Comparison of ENCODE assay signal across 1 cellular context in the genomic region with DNA sequence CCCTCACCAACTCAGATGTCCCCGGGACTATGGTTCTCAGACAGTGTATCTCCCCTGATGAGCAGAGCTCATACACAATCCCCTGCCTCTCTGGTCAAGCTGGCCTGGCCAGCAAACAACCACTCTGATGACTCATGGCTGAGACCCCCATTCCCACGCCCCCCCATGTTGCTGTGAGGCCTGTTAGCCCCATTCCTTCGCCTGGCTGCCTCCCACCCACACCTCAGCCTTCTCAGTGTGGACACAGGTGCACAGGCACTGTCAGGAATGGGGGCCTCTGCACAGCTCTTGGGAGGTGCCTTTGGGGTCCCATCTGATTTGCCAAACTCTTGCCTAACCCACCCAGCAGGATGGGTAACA.
TF ChIP-seq lines count a peak whose summit lies in the region.

No MANE protein-coding gene starts in this region.

TF ChIP-seq in HepG2, 621 proteins besides CTCF, POLR2A, EP300 and RAD21 (continued from another document):
- TF ChIP-seq, protein P1, sequence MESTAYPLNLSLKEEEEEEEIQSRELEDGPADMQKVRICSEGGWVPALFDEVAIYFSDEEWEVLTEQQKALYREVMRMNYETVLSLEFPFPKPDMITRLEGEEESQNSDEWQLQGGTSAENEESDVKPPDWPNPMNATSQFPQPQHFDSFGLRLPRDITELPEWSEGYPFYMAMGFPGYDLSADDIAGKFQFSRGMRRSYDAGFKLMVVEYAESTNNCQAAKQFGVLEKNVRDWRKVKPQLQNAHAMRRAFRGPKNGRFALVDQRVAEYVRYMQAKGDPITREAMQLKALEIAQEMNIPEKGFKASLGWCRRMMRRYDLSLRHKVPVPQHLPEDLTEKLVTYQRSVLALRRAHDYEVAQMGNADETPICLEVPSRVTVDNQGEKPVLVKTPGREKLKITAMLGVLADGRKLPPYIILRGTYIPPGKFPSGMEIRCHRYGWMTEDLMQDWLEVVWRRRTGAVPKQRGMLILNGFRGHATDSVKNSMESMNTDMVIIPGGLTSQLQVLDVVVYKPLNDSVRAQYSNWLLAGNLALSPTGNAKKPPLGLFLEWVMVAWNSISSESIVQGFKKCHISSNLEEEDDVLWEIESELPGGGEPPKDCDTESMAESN (CRISPR knock-in tag; conservative IDR thresholded peaks at IDR 0.05), result 0 out of 2 replicates have a peak, but pooled peaks have one; percentile 34
- TF ChIP-seq, protein P2, sequence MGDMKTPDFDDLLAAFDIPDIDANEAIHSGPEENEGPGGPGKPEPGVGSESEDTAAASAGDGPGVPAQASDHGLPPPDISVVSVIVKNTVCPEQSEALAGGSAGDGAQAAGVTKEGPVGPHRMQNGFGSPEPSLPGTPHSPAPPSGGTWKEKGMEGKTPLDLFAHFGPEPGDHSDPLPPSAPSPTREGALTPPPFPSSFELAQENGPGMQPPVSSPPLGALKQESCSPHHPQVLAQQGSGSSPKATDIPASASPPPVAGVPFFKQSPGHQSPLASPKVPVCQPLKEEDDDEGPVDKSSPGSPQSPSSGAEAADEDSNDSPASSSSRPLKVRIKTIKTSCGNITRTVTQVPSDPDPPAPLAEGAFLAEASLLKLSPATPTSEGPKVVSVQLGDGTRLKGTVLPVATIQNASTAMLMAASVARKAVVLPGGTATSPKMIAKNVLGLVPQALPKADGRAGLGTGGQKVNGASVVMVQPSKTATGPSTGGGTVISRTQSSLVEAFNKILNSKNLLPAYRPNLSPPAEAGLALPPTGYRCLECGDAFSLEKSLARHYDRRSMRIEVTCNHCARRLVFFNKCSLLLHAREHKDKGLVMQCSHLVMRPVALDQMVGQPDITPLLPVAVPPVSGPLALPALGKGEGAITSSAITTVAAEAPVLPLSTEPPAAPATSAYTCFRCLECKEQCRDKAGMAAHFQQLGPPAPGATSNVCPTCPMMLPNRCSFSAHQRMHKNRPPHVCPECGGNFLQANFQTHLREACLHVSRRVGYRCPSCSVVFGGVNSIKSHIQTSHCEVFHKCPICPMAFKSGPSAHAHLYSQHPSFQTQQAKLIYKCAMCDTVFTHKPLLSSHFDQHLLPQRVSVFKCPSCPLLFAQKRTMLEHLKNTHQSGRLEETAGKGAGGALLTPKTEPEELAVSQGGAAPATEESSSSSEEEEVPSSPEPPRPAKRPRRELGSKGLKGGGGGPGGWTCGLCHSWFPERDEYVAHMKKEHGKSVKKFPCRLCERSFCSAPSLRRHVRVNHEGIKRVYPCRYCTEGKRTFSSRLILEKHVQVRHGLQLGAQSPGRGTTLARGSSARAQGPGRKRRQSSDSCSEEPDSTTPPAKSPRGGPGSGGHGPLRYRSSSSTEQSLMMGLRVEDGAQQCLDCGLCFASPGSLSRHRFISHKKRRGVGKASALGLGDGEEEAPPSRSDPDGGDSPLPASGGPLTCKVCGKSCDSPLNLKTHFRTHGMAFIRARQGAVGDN (CRISPR knock-in tag; IDR thresholded peaks at IDR 0.05), result peak; percentile 60
- TF ChIP-seq ATF3 (CRISPR knock-in tag; IDR thresholded peaks at IDR 0.05) (no peak), SRY (CRISPR knock-in tag; IDR thresholded peaks at IDR 0.05) (0 out of 2 replicates have a peak, but pooled peaks have one; percentile 47), SALL1 (CRISPR knock-in tag; IDR thresholded peaks at IDR 0.05) (peak; percentile 40; the same call in 1 of the 2 replicates), ZNF414 (CRISPR knock-in tag; IDR thresholded peaks at IDR 0.05) (0 out of 2 replicates have a peak, but pooled peaks have one; percentile 15)
TF ChIP-seq in HepG2: peak in this region for 11.
